In the genomic region with DNA sequence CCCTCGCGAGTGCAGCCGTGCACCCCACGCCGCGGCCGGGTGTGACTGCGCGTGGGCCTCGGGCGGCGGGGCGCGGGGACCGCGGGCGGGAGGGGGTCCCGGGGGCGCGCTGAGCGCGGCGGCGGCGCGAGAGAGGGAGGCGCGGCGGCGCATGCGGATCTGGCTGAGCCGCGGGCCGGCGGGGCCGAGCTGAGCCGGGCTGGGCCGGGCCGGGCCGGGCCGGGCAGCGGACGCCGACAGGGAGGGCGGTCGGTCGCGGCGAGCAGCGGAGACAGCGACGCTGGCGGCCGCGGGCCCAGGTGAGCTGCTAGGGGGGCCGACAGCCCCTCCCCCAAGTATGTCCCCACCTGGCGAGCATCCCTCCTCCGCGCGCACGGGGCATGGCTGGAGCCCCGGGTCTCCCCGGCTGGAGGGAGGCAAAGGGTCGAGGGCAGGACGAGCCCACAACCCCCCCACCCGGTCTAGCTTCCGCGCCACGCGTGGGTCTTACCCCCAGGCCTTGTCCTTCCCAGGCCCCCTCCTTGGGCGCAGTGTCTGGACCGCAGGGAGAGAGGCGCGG, we compare ENCODE assay signal across 8 cellular contexts. TPM values are rescaled to one million over a fixed set of nuclear protein-coding genes. Genes with fewer than 3 reads are reported as not detected.
DNase-seq lines count a peak whose midpoint lies in the region; ATAC-seq, FAIRE-seq and TF ChIP-seq lines count a peak whose summit lies in the region.
"Had no signal": no experiment of that assay in that cellular context is flagged by ENCODE, and none has a peak within 500 bp of the region (broad histone marks: within the 10 kb centered on the region; RNA-seq: fewer than 3 reads in every experiment).

No MANE protein-coding gene starts in this region.

- POLR2A ChIA-PET in HEK293 (lab: Yijun Ruan, JAX) = interaction anchor here (0.6 to 5.2 kb wide), 6 partner anchors 24 to 119 kb away, joined by 3 to 74 read pairs (median 8); partner anchors contain the start of genes C19orf47, PLD3, SERTAD1 and SERTAD3
- POLR2A ChIA-PET in GM12878 (lab: Charles Lee) = no interaction called here

- no peak for TF ChIP-seq POLR2A in GM12878 (IDR thresholded peaks at IDR 0.05; ENCODE audit: low read depth, low read length)

- no peak for ATAC-seq in GM12878

- FAIRE-seq in GM12878 (lab: Jason Lieb, UNC) = no peak

- intact Hi-C loops in GM12878 (cut with micrococcal nuclease; ENCODE audit: unreplicated experiment) = no loop called here

- TF ChIP-seq CTCF in HEK293 (tag by site-specific recombination; IDR thresholded peaks at IDR 0.05) (no peak), GM12878 (IDR thresholded peaks at IDR 0.05 in 2 of 3, conservative IDR thresholded peaks at IDR 0.05 in 1 of 3; ENCODE audit: control insufficient read depth in 2 of 3, extremely low read depth in 1 of 3, insufficient read depth in 1 of 3, low read depth in 3 of 3, low read length in 3 of 3) (no peak)

- H4K20me1 ChIP-seq in GM12878 (ENCODE audit: control insufficient read depth, insufficient read depth) = no peaks in the 10 kb centered on the region

- no peak for DNase-seq in GM12878 (ENCODE audit: low read depth, low spot score)
- peak; percentile 31 for DNase-seq in iPS-NIHi7 (ENCODE audit: extremely low spot score)
- no peak for DNase-seq in NCI-H1930 (lab: John Stamatoyannopoulos, UW)
- no peak for DNase-seq in AML-193 (lab: John Stamatoyannopoulos, UW)
- DNase-seq in T-helper 2 cell = no peak

- in situ Hi-C loops in GM12878 (cut with MboI) = no loop called here

- RAD21 ChIA-PET in GM12878 (lab: Charles Lee; ENCODE audit: unreplicated experiment) = interaction anchor here (1.7 kb wide), 1 partner anchor 277 kb away, joined by 4 read pairs; no protein-coding TSS in a partner anchor

- H3K36me3 ChIP-seq in HEK293 (ENCODE audit: control insufficient read depth in 2 of 2, insufficient read depth in 1 of 2, low read length in 2 of 2) (no peaks in the 10 kb centered on the region), GM12878 (ENCODE audit: control insufficient read depth in 2 of 2, insufficient read depth in 2 of 2, low read length in 1 of 2) (no peaks in the 10 kb centered on the region), subcutaneous abdominal adipose tissue (ENCODE audit: control insufficient read depth in 5 of 5, insufficient read depth in 5 of 5, low read length in 5 of 5) (no peaks in the 10 kb centered on the region)

- SMC1A ChIA-PET in GM12878 (lab: Charles Lee; ENCODE audit: uncharacterized antibody, unreplicated experiment) = no interaction called here

- H3K27ac ChIP-seq in HEK293 (ENCODE audit: extremely low read depth, low read depth, low read length) (no peak overlapping the region; the same call in 1 of the 2 replicates), GM12878 (ENCODE audit: control insufficient read depth, insufficient read depth) (no peak overlapping the region), subcutaneous abdominal adipose tissue (ENCODE audit: low read depth, low read length) (no peak overlapping the region)
- H3K27ac ChIP-seq: SK-N-MC had no signal

- H2AFZ ChIP-seq in GM12878 (ENCODE audit: control insufficient read depth, low read depth, low read length) = peak overlapping the region; percentile 75

- CTCF ChIA-PET in HEK293 (lab: Yijun Ruan, JAX) (interaction anchor here (0.6 to 1.5 kb wide), 5 partner anchors 42 to 168 kb away, joined by 3 to 4 read pairs (median 3); no protein-coding TSS in a partner anchor), GM12878 (lab: Yijun Ruan, JAX) (no interaction called here)

- H3K27me3 ChIP-seq in GM12878 (replicated peaks in 1 of 2; ENCODE audit: control insufficient read depth in 2 of 2, insufficient read depth in 2 of 2, low read length in 1 of 2) (peaks cover 0 to 2% of the 10 kb centered on the region in 2 experiments; a peak in 3 of 4 replicates), subcutaneous abdominal adipose tissue (ENCODE audit: control insufficient read depth in 5 of 5, insufficient read depth in 4 of 5, low read length in 5 of 5) (no peaks in the 10 kb centered on the region)

- WGBS in GM12878 (ENCODE audit: insufficient coverage, insufficient replicate concordance, low lambda C conversion rate, missing lambda C conversion rate) = 14% methylated on average over 13 of the region's 74 CpGs

- H3K9ac ChIP-seq in GM12878 (ENCODE audit: control insufficient read depth, insufficient read depth, low read length) (no peak overlapping the region), subcutaneous abdominal adipose tissue (ENCODE audit: low read length in 5 of 5) (peak overlapping the region in 2 of 5 donors; percentile 37 to 68)

- TF ChIP-seq RAD21 in GM12878 (IDR thresholded peaks at IDR 0.05; ENCODE audit: insufficient read depth, low read depth, low read length) = no peak

- no TSS peak for BruUV-seq in GM12878 (replicated peaks; lab: Mats Ljungman, UMichigan)

- H3K79me2 ChIP-seq in GM12878 (ENCODE audit: control insufficient read depth, insufficient read depth, low read length) = no peaks in the 10 kb centered on the region

- H3K4me1 ChIP-seq in HEK293 (ENCODE audit: control insufficient read depth, insufficient read depth, low read length) (peaks cover 13% of the 10 kb centered on the region), GM12878 (ENCODE audit: control insufficient read depth, insufficient read depth, low read length) (peaks cover 21% of the 10 kb centered on the region), subcutaneous abdominal adipose tissue (ENCODE audit: control insufficient read depth in 5 of 5, insufficient read depth in 5 of 5, low read length in 5 of 5) (peaks cover 10 to 47% (median 41%) of the 10 kb centered on the region in 5 donors)

- no peak overlapping the region; the same call in 1 of the 2 replicates for H3K4me3 ChIP-seq in HEK293 (ENCODE audit: low read depth, low read length)
- H3K4me3 ChIP-seq in GM12878 = no peak overlapping the region
- H3K4me3 ChIP-seq in subcutaneous abdominal adipose tissue (ENCODE audit: low read depth in 1 of 5, low read length in 5 of 5) = peak overlapping the region in 4 of 5 donors; percentile 69 to 74 (median 72)

- no peak for TF ChIP-seq EP300 in GM12878 (IDR thresholded peaks at IDR 0.05; ENCODE audit: borderline replicate concordance in 1 of 2, control insufficient read depth in 1 of 2, low read depth in 2 of 2, low read length in 2 of 2)

- peak overlapping the region; percentile 82; the same call in 1 of the 2 replicates for H3K4me2 ChIP-seq in GM12878 (ENCODE audit: control insufficient read depth, insufficient read depth)

- H3K9me3 ChIP-seq in HEK293 (ENCODE audit: control insufficient read depth, insufficient read depth, low read depth, low read length) (no peaks in the 10 kb centered on the region), GM12878 (replicated peaks; ENCODE audit: control insufficient read depth, insufficient read depth, low read length) (no peaks in the 10 kb centered on the region), subcutaneous abdominal adipose tissue (ENCODE audit: control insufficient read depth in 5 of 5, low read length in 5 of 5) (no peaks in the 10 kb centered on the region)

RNA-seq across cellular contexts. Expression of gene SPTBN4, which starts 0.3 kb away (rescaled TPM):
- total RNA-seq in GM12878 (2013; cell fraction: nucleolus; rRNA removed) = 0.66 and 0.90 TPM in 2 replicates
- 0.34 and 0.54 TPM in 2 replicates for total RNA-seq in GM12878 (2014; rRNA removed)
- 0.14 and 0.22 TPM in 2 replicates for total RNA-seq in GM12878 (2014; rRNA removed; fragmentation: Illumina TruSeq; extraction: Trizol)
- total RNA-seq in GM12878 (2021) = 0.18 and 0.69 TPM in 2 replicates
- 1.1 TPM for polyA plus RNA-seq in GM12878 (2011; ENCODE audit: low read depth)
- 0.46 and 0.57 TPM in 2 replicates for polyA plus RNA-seq in GM12878 (2011; rRNA removed)
- 0.75 and 0.85 TPM in 2 replicates for polyA plus RNA-seq in GM12878 (2011; cell fraction: cytosol; rRNA removed)
- 0.67 and 1.2 TPM in 2 replicates for polyA plus RNA-seq in GM12878 (2011; cell fraction: nucleus; rRNA removed)
- polyA plus RNA-seq in GM12878 (2012) = 1.7 and 3.1 TPM in 2 replicates
- 0.24 TPM in 1 of 2 replicates, not detected in the other for polyA plus RNA-seq in GM12878 (2014; fragmentation: Illumina TruSeq; extraction: Trizol)
- polyA plus RNA-seq in GM12878 (2014; fragmentation: Nextera tagmentation; extraction: Ambion mirVana) = under 1 TPM in 1 of 2 experiments, not detected in 1; 0.04 TPM
- 0.50 and 0.56 TPM in 2 replicates for polyA plus RNA-seq in GM12878 (2014; rRNA removed)
- 1 to 10 TPM in 1 of 2 experiments, under 1 TPM in 1; 0.64 to 1.1 TPM for polyA plus RNA-seq in GM12878 (2016; fragmentation: Nextera tagmentation; extraction: Ambion mirVana)
- 0.26 and 0.66 TPM in 2 replicates for polyA minus RNA-seq in GM12878 (2011; rRNA and poly(A)+ RNA removed)
- polyA minus RNA-seq in GM12878 (2011; cell fraction: cytosol; rRNA and poly(A)+ RNA removed) = not detected in 2 replicates
- not detected in 2 replicates for polyA minus RNA-seq in GM12878 (2011; cell fraction: nucleus; rRNA and poly(A)+ RNA removed)

RNA-seq across cellular contexts. Expression of gene BLVRB, which starts 1.5 kb away (rescaled TPM):
- total RNA-seq in GM12878 (2013; cell fraction: nucleolus; rRNA removed) = 4.3 and 4.8 TPM in 2 replicates
- 47.5 and 48.3 TPM in 2 replicates for total RNA-seq in GM12878 (2014; rRNA removed)
- total RNA-seq in GM12878 (2014; rRNA removed; fragmentation: Illumina TruSeq; extraction: Trizol) = 21.2 and 21.7 TPM in 2 replicates
- total RNA-seq in GM12878 (2021) = 30.0 and 31.6 TPM in 2 replicates
- polyA plus RNA-seq in GM12878 (2011; ENCODE audit: low read depth) = 11.0 TPM
- polyA plus RNA-seq in GM12878 (2011; rRNA removed) = 10.9 and 23.9 TPM in 2 replicates
- polyA plus RNA-seq in GM12878 (2011; cell fraction: cytosol; rRNA removed) = 56.6 and 61.9 TPM in 2 replicates
- polyA plus RNA-seq in GM12878 (2011; cell fraction: nucleus; rRNA removed) = 23.4 and 36.2 TPM in 2 replicates
- 30.3 and 49.5 TPM in 2 replicates for polyA plus RNA-seq in GM12878 (2012)
- polyA plus RNA-seq in GM12878 (2014; fragmentation: Illumina TruSeq; extraction: Trizol) = 2.5 and 11.3 TPM in 2 replicates
- polyA plus RNA-seq in GM12878 (2014; fragmentation: Nextera tagmentation; extraction: Ambion mirVana) = 10 to 100 TPM in 1 of 2 experiments, 1 to 10 TPM in 1; 6.3 to 16.3 TPM
- 53.3 and 58.1 TPM in 2 replicates for polyA plus RNA-seq in GM12878 (2014; rRNA removed)
- polyA plus RNA-seq in GM12878 (2016; fragmentation: Nextera tagmentation; extraction: Ambion mirVana) = 10 to 100 TPM; 38.9 to 42.7 TPM
- 14.0 and 17.2 TPM in 2 replicates for polyA minus RNA-seq in GM12878 (2011; rRNA and poly(A)+ RNA removed)
- polyA minus RNA-seq in GM12878 (2011; cell fraction: cytosol; rRNA and poly(A)+ RNA removed) = 44.1 and 48.3 TPM in 2 replicates
- polyA minus RNA-seq in GM12878 (2011; cell fraction: nucleus; rRNA and poly(A)+ RNA removed) = 5.6 and 10.3 TPM in 2 replicates

RNA-seq across cellular contexts. Expression of gene SERTAD3, which starts 23.0 kb away (rescaled TPM):
- 6.7 and 7.3 TPM in 2 replicates for total RNA-seq in GM12878 (2013; cell fraction: nucleolus; rRNA removed)
- total RNA-seq in GM12878 (2014; rRNA removed) (14.4 and 16.7 TPM in 2 replicates), GM12878 (2014; rRNA removed; fragmentation: Illumina TruSeq; extraction: Trizol) (12.4 and 13.6 TPM in 2 replicates), GM12878 (2021) (19.3 and 22.4 TPM in 2 replicates)
- 7.0 TPM for polyA plus RNA-seq in GM12878 (2011; ENCODE audit: low read depth)
- polyA plus RNA-seq in GM12878 (2011; rRNA removed) (10.0 and 12.9 TPM in 2 replicates), GM12878 (2014; fragmentation: Illumina TruSeq; extraction: Trizol) (7.4 and 9.5 TPM in 2 replicates), GM12878 (2014; fragmentation: Nextera tagmentation; extraction: Ambion mirVana) (1 to 10 TPM; 4.2 to 8.4 TPM), GM12878 (2014; rRNA removed) (13.8 and 16.2 TPM in 2 replicates), GM12878 (2016; fragmentation: Nextera tagmentation; extraction: Ambion mirVana) (10 to 100 TPM; 13.9 to 17.4 TPM)
- polyA plus RNA-seq in GM12878 (2011; cell fraction: cytosol; rRNA removed) = 12.1 and 13.4 TPM in 2 replicates
- polyA plus RNA-seq in GM12878 (2011; cell fraction: nucleus; rRNA removed) = 10.8 and 11.0 TPM in 2 replicates
- 11.3 TPM in 2 replicates for polyA plus RNA-seq in GM12878 (2012)
- polyA minus RNA-seq in GM12878 (2011; rRNA and poly(A)+ RNA removed) = 11.6 and 22.9 TPM in 2 replicates
- polyA minus RNA-seq in GM12878 (2011; cell fraction: cytosol; rRNA and poly(A)+ RNA removed) = 12.4 and 13.5 TPM in 2 replicates
- 4.2 and 7.0 TPM in 2 replicates for polyA minus RNA-seq in GM12878 (2011; cell fraction: nucleus; rRNA and poly(A)+ RNA removed)

RNA-seq across cellular contexts. Expression of gene SERTAD1, which starts 41.3 kb away (rescaled TPM):
- 3.5 and 3.7 TPM in 2 replicates for total RNA-seq in GM12878 (2013; cell fraction: nucleolus; rRNA removed)
- 12.2 and 12.9 TPM in 2 replicates for total RNA-seq in GM12878 (2014; rRNA removed)
- 4.0 and 4.5 TPM in 2 replicates for total RNA-seq in GM12878 (2014; rRNA removed; fragmentation: Illumina TruSeq; extraction: Trizol)
- total RNA-seq in GM12878 (2021) = 10.4 and 10.7 TPM in 2 replicates
- 4.4 TPM for polyA plus RNA-seq in GM12878 (2011; ENCODE audit: low read depth)
- polyA plus RNA-seq in GM12878 (2011; rRNA removed) = 3.8 and 6.5 TPM in 2 replicates
- polyA plus RNA-seq in GM12878 (2011; cell fraction: cytosol; rRNA removed) = 9.8 and 14.0 TPM in 2 replicates
- 9.6 and 11.2 TPM in 2 replicates for polyA plus RNA-seq in GM12878 (2011; cell fraction: nucleus; rRNA removed)
- polyA plus RNA-seq in GM12878 (2012) = 8.4 and 12.0 TPM in 2 replicates
- 0.89 and 2.6 TPM in 2 replicates for polyA plus RNA-seq in GM12878 (2014; fragmentation: Illumina TruSeq; extraction: Trizol)
- 1 to 10 TPM in 1 of 2 experiments, under 1 TPM in 1; 0.23 to 1.6 TPM for polyA plus RNA-seq in GM12878 (2014; fragmentation: Nextera tagmentation; extraction: Ambion mirVana)
- 9.5 and 12.9 TPM in 2 replicates for polyA plus RNA-seq in GM12878 (2014; rRNA removed)
- polyA plus RNA-seq in GM12878 (2016; fragmentation: Nextera tagmentation; extraction: Ambion mirVana) = 10 to 100 TPM; 12.5 to 14.2 TPM
- 1.9 and 4.7 TPM in 2 replicates for polyA minus RNA-seq in GM12878 (2011; rRNA and poly(A)+ RNA removed)
- polyA minus RNA-seq in GM12878 (2011; cell fraction: cytosol; rRNA and poly(A)+ RNA removed) = 2.4 TPM in 2 replicates
- polyA minus RNA-seq in GM12878 (2011; cell fraction: nucleus; rRNA and poly(A)+ RNA removed) = 3.4 and 5.7 TPM in 2 replicates

RNA-seq across cellular contexts. Expression of gene PRX, which starts 53.9 kb away (rescaled TPM):
- total RNA-seq in GM12878 (2013; cell fraction: nucleolus; rRNA removed) = 1.8 TPM in 2 replicates
- 0.98 and 1.1 TPM in 2 replicates for total RNA-seq in GM12878 (2014; rRNA removed)
- total RNA-seq in GM12878 (2014; rRNA removed; fragmentation: Illumina TruSeq; extraction: Trizol) = 0.54 and 0.69 TPM in 2 replicates
- 1.2 and 1.3 TPM in 2 replicates for total RNA-seq in GM12878 (2021)
- polyA plus RNA-seq in GM12878 (2011; ENCODE audit: low read depth) = 0.51 TPM
- polyA plus RNA-seq in GM12878 (2011; rRNA removed) = 0.45 and 0.71 TPM in 2 replicates
- 0.88 and 0.97 TPM in 2 replicates for polyA plus RNA-seq in GM12878 (2011; cell fraction: cytosol; rRNA removed)
- polyA plus RNA-seq in GM12878 (2011; cell fraction: nucleus; rRNA removed) = 0.78 and 1.2 TPM in 2 replicates
- 1.2 and 1.3 TPM in 2 replicates for polyA plus RNA-seq in GM12878 (2012)
- 0.27 and 0.50 TPM in 2 replicates for polyA plus RNA-seq in GM12878 (2014; fragmentation: Illumina TruSeq; extraction: Trizol)
- polyA plus RNA-seq in GM12878 (2014; fragmentation: Nextera tagmentation; extraction: Ambion mirVana) = under 1 TPM in 1 of 2 experiments, not detected in 1; 0.02 TPM
- 1.1 and 1.4 TPM in 2 replicates for polyA plus RNA-seq in GM12878 (2014; rRNA removed)
- under 1 TPM; 0.12 to 0.29 TPM for polyA plus RNA-seq in GM12878 (2016; fragmentation: Nextera tagmentation; extraction: Ambion mirVana)
- 0.22 and 1.0 TPM in 2 replicates for polyA minus RNA-seq in GM12878 (2011; rRNA and poly(A)+ RNA removed)
- 0.27 TPM in 1 of 2 replicates, not detected in the other for polyA minus RNA-seq in GM12878 (2011; cell fraction: cytosol; rRNA and poly(A)+ RNA removed)
- 0.24 and 0.38 TPM in 2 replicates for polyA minus RNA-seq in GM12878 (2011; cell fraction: nucleus; rRNA and poly(A)+ RNA removed)

Comparison
In these comparisons a context has a peak if more than half of its experiments do, and no peak if none do; other contexts are left out.
1. H3K4me3 ChIP-seq: peak in subcutaneous abdominal adipose tissue (4 of 5); none in HEK293 (single experiment) and GM12878 (single experiment).